Comparison of ENCODE assay signal across 8 cellular contexts in the genomic region with DNA sequence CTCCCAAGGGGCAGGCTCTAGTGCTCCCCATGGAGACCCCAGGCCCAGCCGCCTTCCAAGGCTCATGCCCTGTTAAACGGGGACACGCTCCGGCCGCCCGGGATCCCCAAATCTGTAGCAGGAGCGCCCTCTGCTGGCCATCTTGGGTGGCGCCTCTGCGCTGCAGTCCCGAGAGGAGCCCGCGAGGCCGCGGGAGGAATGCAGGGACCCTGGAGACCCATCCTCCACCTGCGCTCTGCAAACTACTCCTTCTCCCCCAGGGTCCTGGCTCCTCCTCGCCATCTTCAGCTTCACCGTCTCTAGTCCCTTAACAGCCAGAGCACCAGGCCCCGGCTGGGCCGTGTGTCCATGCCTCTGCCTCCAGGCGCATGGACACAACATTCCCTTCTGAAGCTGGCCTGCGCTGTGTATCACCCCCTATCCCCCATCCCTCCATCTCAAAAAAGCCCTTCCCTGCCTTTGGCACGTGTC. TPM values are rescaled to one million over a fixed set of nuclear protein-coding genes. Genes with fewer than 3 reads are reported as not detected.
DNase-seq lines count a peak whose midpoint lies in the region; ATAC-seq and TF ChIP-seq lines count a peak whose summit lies in the region.

No MANE protein-coding gene starts in this region.

- no peak overlapping the region for H4K8ac ChIP-seq in mesendoderm (ENCODE audit: low read depth, low read length)

- no peak overlapping the region for H3K4me3 Mint-ChIP-seq in endothelial cell (ENCODE audit: unreplicated experiment)

- H3K36me3 ChIP-seq in mesendoderm (ENCODE audit: control insufficient read depth, insufficient read depth, low read length): no peaks in the 10 kb centered on the region

- H3K4me1 ChIP-seq in mesendoderm (ENCODE audit: control insufficient read depth, low read depth, low read length): no peaks in the 10 kb centered on the region

- no peak overlapping the region for H2BK15ac ChIP-seq in mesendoderm (replicated peaks; ENCODE audit: low read depth)

- peaks cover 2% of the 10 kb centered on the region for H3K27me3 Mint-ChIP-seq in endothelial cell (ENCODE audit: unreplicated experiment)

- no peak overlapping the region for H3K4me3 ChIP-seq in mesendoderm (ENCODE audit: low read length)

- DNase-seq in D341Med (ENCODE audit: low spot score) (peak; percentile 97), NOMO-1 treated with DMSO at 0.1 percent for 48 hours (lab: John Stamatoyannopoulos, UW; ENCODE audit: unreplicated experiment) (peak; percentile 65), endothelial cell (ENCODE audit: low spot score) (peak; percentile 97), mesendoderm (peak; percentile 92)
- DNase-seq in activated CD8-positive, alpha-beta memory T cell treated with anti-CD3 and anti-CD28 coated beads, Interleukin-2, amount 50 U/mL, for 1 hour (ENCODE audit: extremely low read depth): peak; percentile 58
- DNase-seq in stimulated activated CD8-positive, alpha-beta memory T cell treated with anti-CD3 and anti-CD28 coated beads, Interleukin-12 subunit alpha, Interleukin-12 subunit beta, amount 100 ng/mL, for 4 hours (ENCODE audit: low read depth): peak; percentile 70

- H3K9me3 Mint-ChIP-seq in endothelial cell (ENCODE audit: unreplicated experiment): no peaks in the 10 kb centered on the region

- no peak overlapping the region for H3K27ac Mint-ChIP-seq in endothelial cell (ENCODE audit: unreplicated experiment)

- H3K4ac ChIP-seq in mesendoderm (ENCODE audit: low read depth, low read length): no peak overlapping the region

- no peak overlapping the region for H2BK120ac ChIP-seq in mesendoderm (ENCODE audit: low read depth, low read length)

- H4K5ac ChIP-seq in mesendoderm (ENCODE audit: low read length): no peak overlapping the region

- ATAC-seq in HG03135 (IDR thresholded peaks at IDR 0.05; ENCODE audit: unreplicated experiment) (peak; percentile 62), HG03571 (IDR thresholded peaks at IDR 0.05; ENCODE audit: unreplicated experiment) (no peak)

- no peaks in the 10 kb centered on the region for H3K79me1 ChIP-seq in mesendoderm (ENCODE audit: low read length)

- no peak overlapping the region for H2AK5ac ChIP-seq in mesendoderm (ENCODE audit: low read length)

- H3K27ac ChIP-seq in mesendoderm (ENCODE audit: low read depth, low read length): no peak overlapping the region

- H3K23ac ChIP-seq in mesendoderm (ENCODE audit: low read length): no peak overlapping the region

- H3K18ac ChIP-seq in mesendoderm (ENCODE audit: low read length): no peak overlapping the region

- no peak overlapping the region for H2BK5ac ChIP-seq in mesendoderm (ENCODE audit: low read length)

- H3K36me3 Mint-ChIP-seq in endothelial cell (ENCODE audit: low read depth, unreplicated experiment): no peaks in the 10 kb centered on the region

- no peaks in the 10 kb centered on the region for H3K27me3 ChIP-seq in mesendoderm (ENCODE audit: insufficient read depth, low read length, poor library complexity)

- no peaks in the 10 kb centered on the region for H3K79me2 ChIP-seq in mesendoderm (ENCODE audit: control insufficient read depth, insufficient read depth, low read length)

- H3K56ac ChIP-seq in mesendoderm (ENCODE audit: low read length): peak overlapping the region; percentile 85

- H3K4me2 ChIP-seq in mesendoderm (ENCODE audit: low read length): peak overlapping the region; percentile 2

- WGBS in mesendoderm (ENCODE audit: extremely low coverage, insufficient coverage, low lambda C conversion rate): no CpG with 5 or more reads among the region's 22 CpGs

- H3K9ac ChIP-seq in mesendoderm (ENCODE audit: low read length): peak overlapping the region; percentile 46

- peaks cover 10% of the 10 kb centered on the region for H3K4me1 Mint-ChIP-seq in endothelial cell (ENCODE audit: unreplicated experiment)

- peak; percentile 86 for TF ChIP-seq CTCF in endothelial cell (IDR thresholded peaks at IDR 0.05; ENCODE audit: unreplicated experiment)

RNA-seq across cellular contexts. Expression of gene KRT17, which starts 23.6 kb away (rescaled TPM):
- not detected for total RNA-seq in endothelial cell (ENCODE audit: unreplicated experiment)
- 0.73 TPM for polyA plus RNA-seq in mesendoderm (2013, experiment 1 of 2)
- 0.70 TPM for polyA plus RNA-seq in mesendoderm (2013, experiment 2 of 2)

RNA-seq across cellular contexts. Expression of gene KRT16, which starts 35.4 kb away (rescaled TPM):
- not detected for total RNA-seq in endothelial cell (ENCODE audit: unreplicated experiment)
- polyA plus RNA-seq in mesendoderm (2013, experiment 1 of 2): 0.01 TPM
- polyA plus RNA-seq in mesendoderm (2013, experiment 2 of 2): not detected

RNA-seq across cellular contexts. Expression of gene EIF1, which starts 40.7 kb away (rescaled TPM):
- total RNA-seq in endothelial cell (ENCODE audit: unreplicated experiment): 569 TPM
- 472 TPM for polyA plus RNA-seq in mesendoderm (2013, experiment 1 of 2)
- polyA plus RNA-seq in mesendoderm (2013, experiment 2 of 2): 473 TPM
